19 cellular contexts compared by ENCODE assay signal in genomic region chr19:19305066-19305465, GRCh38. TPM values are rescaled to one million over a fixed set of nuclear protein-coding genes. Genes with fewer than 3 reads are reported as not detected.
DNase-seq lines count a peak whose midpoint lies in the region; ATAC-seq and TF ChIP-seq lines count a peak whose summit lies in the region.
"Had no signal": no experiment of that assay in that cellular context is flagged by ENCODE, and none has a peak within 500 bp of the region (broad histone marks: within the 10 kb centered on the region; RNA-seq: fewer than 3 reads in every experiment).

No MANE protein-coding gene starts in this region.

- H3K27ac ChIP-seq in right atrium auricular region, result no peak overlapping the region
- H3K27ac ChIP-seq in HEK293 (ENCODE audit: extremely low read depth, low read depth, low read length), result 0 out of 2 replicates have a peak overlapping the region, but pooled peaks have one; percentile 9
- H3K27ac ChIP-seq in left ventricle myocardium inferior (replicated peaks), result peak overlapping the region; percentile 51
- H3K27ac ChIP-seq in vagina, result no peak overlapping the region
- H3K27ac ChIP-seq in body of pancreas, result no peak overlapping the region
- H3K27ac ChIP-seq: 22Rv1, A549, BLaER1 had no signal

- H3K36me3 ChIP-seq in right atrium auricular region (peaks cover 72% of the 10 kb centered on the region), HEK293 (ENCODE audit: control insufficient read depth in 2 of 2, insufficient read depth in 1 of 2, low read length in 2 of 2) (peaks cover 19 to 96% of the 10 kb centered on the region in 2 experiments), left ventricle myocardium inferior (peaks cover 98% of the 10 kb centered on the region), vagina (peaks cover 0 to 78% of the 10 kb centered on the region in 2 donors), body of pancreas (replicated peaks in 1 of 2; ENCODE audit: insufficient read depth in 1 of 2, low read depth in 2 of 2) (peaks cover 0 to 39% of the 10 kb centered on the region in 2 donors)

- H3K27me3 ChIP-seq in right atrium auricular region (no peaks in the 10 kb centered on the region), left ventricle myocardium inferior (ENCODE audit: low read depth) (no peaks in the 10 kb centered on the region), vagina (no peaks in the 10 kb centered on the region), body of pancreas (no peaks in the 10 kb centered on the region)
- H3K27me3 ChIP-seq: BLaER1 had no signal

- peak; percentile 26 for ATAC-seq in Right ventricle myocardium superior (ENCODE audit: poor library complexity)
- no peak for ATAC-seq in HG02571 (IDR thresholded peaks at IDR 0.05; ENCODE audit: unreplicated experiment)
- ATAC-seq in body of pancreas, result no peak
- ATAC-seq: A549, K562 had no signal

- intact Hi-C loops in Right ventricle myocardium superior (cut with DNase I) (no loop called here), left ventricle myocardium inferior (cut with micrococcal nuclease) (no loop called here), vagina (cut with DNase I) (no loop called here), body of pancreas (cut with DNase I) (no loop called here)

- H3K9me3 ChIP-seq in right atrium auricular region, result no peaks in the 10 kb centered on the region
- no peaks in the 10 kb centered on the region for H3K9me3 ChIP-seq in HEK293 (ENCODE audit: control insufficient read depth, insufficient read depth, low read depth, low read length)
- H3K9me3 ChIP-seq in left ventricle myocardium inferior (replicated peaks), result no peaks in the 10 kb centered on the region
- no peaks in the 10 kb centered on the region for H3K9me3 ChIP-seq in vagina
- no peaks in the 10 kb centered on the region for H3K9me3 ChIP-seq in body of pancreas
- H3K9me3 ChIP-seq: A549, BLaER1 had no signal

- WGBS in body of pancreas, 2 donors, result 90 to 93% methylated on average over 3 to 10 of the region's 10 CpGs

- CTCF ChIA-PET in HEK293 (lab: Yijun Ruan, JAX), result interaction anchor here (1.6 kb wide), 1 partner anchor 10 kb away, joined by 3 read pairs; no protein-coding TSS in a partner anchor

- TF ChIP-seq CTCF in right atrium auricular region (IDR thresholded peaks at IDR 0.05) (no peak), HEK293 (tag by site-specific recombination; IDR thresholded peaks at IDR 0.05) (no peak), left ventricle myocardium inferior (IDR thresholded peaks at IDR 0.05; ENCODE audit: borderline replicate concordance) (no peak), vagina (IDR thresholded peaks at IDR 0.05) (no peak), body of pancreas (IDR thresholded peaks at IDR 0.05) (no peak)

- no peak overlapping the region for H3K4me3 ChIP-seq in right atrium auricular region
- H3K4me3 ChIP-seq in HEK293 (ENCODE audit: low read depth, low read length), result no peak overlapping the region
- H3K4me3 ChIP-seq in left ventricle myocardium inferior, result no peak overlapping the region
- H3K4me3 ChIP-seq in vagina, result no peak overlapping the region
- H3K4me3 ChIP-seq in body of pancreas, result no peak overlapping the region
- H3K4me3 ChIP-seq: A549, BLaER1, K562 had no signal

- TF ChIP-seq POLR2A in vagina (IDR thresholded peaks at IDR 0.05) (no peak), body of pancreas (IDR thresholded peaks at IDR 0.05) (no peak)

- no peaks in the 10 kb centered on the region for H3K4me1 ChIP-seq in right atrium auricular region
- H3K4me1 ChIP-seq in HEK293 (ENCODE audit: control insufficient read depth, insufficient read depth, low read length), result no peaks in the 10 kb centered on the region
- peaks cover 11% of the 10 kb centered on the region for H3K4me1 ChIP-seq in left ventricle myocardium inferior
- no peaks in the 10 kb centered on the region for H3K4me1 ChIP-seq in vagina
- H3K4me1 ChIP-seq in body of pancreas, result no peaks in the 10 kb centered on the region
- H3K4me1 ChIP-seq: A549, BLaER1 had no signal

- POLR2A ChIA-PET in HEK293 (lab: Yijun Ruan, JAX), result interaction anchor here (1.1 kb wide), 1 partner anchor 10 kb away, joined by 4 read pairs; no protein-coding TSS in a partner anchor

- no peak for DNase-seq in Right ventricle myocardium superior
- DNase-seq in right atrium auricular region (ENCODE audit: low spot score), result no peak
- DNase-seq in left ventricle myocardium inferior, result no peak
- DNase-seq in vagina (ENCODE audit: extremely low spot score in 2 of 2), result no peak
- DNase-seq in body of pancreas, result no peak
- DNase-seq: CD4-positive, alpha-beta memory T cell; DMS153; DMS79; GDM1; GOT3; H9; IMR-90 had no signal

TF ChIP-seq in HEK293, 187 proteins besides CTCF, POLR2A, EP300 and RAD21:
- TF ChIP-seq ZNF23 (tag by site-specific recombination; IDR thresholded peaks at IDR 0.05; ENCODE audit: borderline replicate concordance), result no peak
- TF ChIP-seq ZNF571 (tag by site-specific recombination; IDR thresholded peaks at IDR 0.05), result no peak
- no peak for TF ChIP-seq AEBP2 (tag by site-specific recombination; IDR thresholded peaks at IDR 0.05; ENCODE audit: borderline replicate concordance)
- no peak for TF ChIP-seq ZBTB44 (tag by site-specific recombination; IDR thresholded peaks at IDR 0.05)

RNA-seq across cellular contexts. Expression of gene SUGP1, which starts 15.2 kb away (rescaled TPM):
- total RNA-seq in Right ventricle myocardium superior, result 37.2 TPM
- 10 to 100 TPM; 33.7 to 36.6 TPM for total RNA-seq in right atrium auricular region
- 44.7 TPM for total RNA-seq in left ventricle myocardium inferior
- total RNA-seq in vagina, result 25.5 TPM
- total RNA-seq in body of pancreas, result 10 to 100 TPM; 13.5 to 16.3 TPM

RNA-seq across cellular contexts. Expression of gene MAU2, which starts 15.6 kb away (rescaled TPM):
- 32.8 TPM for total RNA-seq in Right ventricle myocardium superior
- total RNA-seq in right atrium auricular region, result 10 to 100 TPM; 22.1 to 31.3 TPM
- 33.0 TPM for total RNA-seq in left ventricle myocardium inferior
- 55.2 TPM for total RNA-seq in vagina
- total RNA-seq in body of pancreas, result 10 to 100 TPM; 38.9 to 57.4 TPM

RNA-seq across cellular contexts. Expression of gene TM6SF2, which starts 32.0 kb away (rescaled TPM):
- total RNA-seq in Right ventricle myocardium superior (0.32 TPM), right atrium auricular region (under 1 TPM; 0.63 to 0.75 TPM), left ventricle myocardium inferior (0.30 TPM), vagina (not detected), body of pancreas (not detected)
- total RNA-seq: CD4-positive, alpha-beta memory T cell; Daoy; K562 had no signal

Comparison
In these comparisons a context has a peak if more than half of its experiments do, and no peak if none do; other contexts are left out.
1. H3K27ac ChIP-seq: peak in HEK293 (single experiment) and left ventricle myocardium inferior (single experiment); none in right atrium auricular region (0 of 2), vagina (single experiment) and body of pancreas (0 of 4).